8 cellular contexts compared by ENCODE assay signal in genomic region chr12:104456417-104456949, GRCh38. TPM values are rescaled to one million over a fixed set of nuclear protein-coding genes. Genes with fewer than 3 reads are reported as not detected.
DNase-seq lines count a peak whose midpoint lies in the region; ATAC-seq and TF ChIP-seq lines count a peak whose summit lies in the region.

CHST11 (plus strand) TSS chr12:104456948.

- peak within 1 kb of the TSS; percentile 77 to 91 (median 84) for H3K27ac Mint-ChIP-seq in nephron
- peak within 1 kb of the TSS; percentile 90 for H3K27ac Mint-ChIP-seq in stimulated activated naive CD8-positive, alpha-beta T cell treated with anti-CD3 and anti-CD28 coated beads, Interleukin-15, Interleukin-2, amounts not matched to agents 100 ng/mL and 50 ng/mL, for 24 hours

- peak; percentile 55 for ATAC-seq in GM21737 (IDR thresholded peaks at IDR 0.05; ENCODE audit: unreplicated experiment)

- TF ChIP-seq CTCF in fibroblast of villous mesenchyme (IDR thresholded peaks at IDR 0.05; ENCODE audit: insufficient read depth, low read depth, low read length): peak; percentile 33
- TF ChIP-seq CTCF in nephron (IDR thresholded peaks at IDR 0.05; ENCODE audit: unreplicated experiment in 3 of 3): peak in 1 of 3 experiments; percentile 16

- DNase-seq in DMS53 treated with DMSO at 0.1 percent for 48 hours (lab: John Stamatoyannopoulos, UW; ENCODE audit: unreplicated experiment) (peak; percentile 45), Kasumi-1 (lab: John Stamatoyannopoulos, UW) (peak; percentile 87 to 93), SIG-M5 (lab: John Stamatoyannopoulos, UW) (peak; percentile 87), fibroblast of villous mesenchyme (ENCODE audit: low read depth) (peak; percentile 91)
- DNase-seq in activated effector memory CD4-positive, alpha-beta T cell treated with anti-CD3 and anti-CD28 coated beads, Interleukin-2, amount 50 U/mL, for 16 hours: peak; percentile 91

- H3K36me3 Mint-ChIP-seq in nephron (ENCODE audit: low read depth): no peaks in the 10 kb centered on the region
- no peaks in the 10 kb centered on the region for H3K36me3 Mint-ChIP-seq in stimulated activated naive CD8-positive, alpha-beta T cell treated with anti-CD3 and anti-CD28 coated beads, Interleukin-15, Interleukin-2, amounts not matched to agents 100 ng/mL and 50 ng/mL, for 24 hours (ENCODE audit: low read depth)

- peaks cover 18% of the 10 kb centered on the region for H3K4me1 Mint-ChIP-seq in nephron
- H3K4me1 Mint-ChIP-seq in stimulated activated naive CD8-positive, alpha-beta T cell treated with anti-CD3 and anti-CD28 coated beads, Interleukin-15, Interleukin-2, amounts not matched to agents 100 ng/mL and 50 ng/mL, for 24 hours (ENCODE audit: low read depth): peaks cover 46% of the 10 kb centered on the region

- H3K4me3 ChIP-seq in fibroblast of villous mesenchyme (ENCODE audit: low read depth, low read length): peak within 1 kb of the TSS; percentile 92

- H3K27me3 Mint-ChIP-seq in nephron (ENCODE audit: low read depth): peaks cover 23% of the 10 kb centered on the region
- no peaks in the 10 kb centered on the region for H3K27me3 Mint-ChIP-seq in stimulated activated naive CD8-positive, alpha-beta T cell treated with anti-CD3 and anti-CD28 coated beads, Interleukin-15, Interleukin-2, amounts not matched to agents 100 ng/mL and 50 ng/mL, for 24 hours

- H3K4me3 Mint-ChIP-seq in nephron: peak within 1 kb of the TSS; percentile 97 to 99 (median 98)
- peak within 1 kb of the TSS; percentile 90 for H3K4me3 Mint-ChIP-seq in stimulated activated naive CD8-positive, alpha-beta T cell treated with anti-CD3 and anti-CD28 coated beads, Interleukin-15, Interleukin-2, amounts not matched to agents 100 ng/mL and 50 ng/mL, for 24 hours

- no peaks in the 10 kb centered on the region for H3K9me3 Mint-ChIP-seq in nephron
- no peaks in the 10 kb centered on the region for H3K9me3 Mint-ChIP-seq in stimulated activated naive CD8-positive, alpha-beta T cell treated with anti-CD3 and anti-CD28 coated beads, Interleukin-15, Interleukin-2, amounts not matched to agents 100 ng/mL and 50 ng/mL, for 24 hours

RNA-seq across cellular contexts. Expression of gene CHST11, which starts in this region (rescaled TPM):
- total RNA-seq in fibroblast of villous mesenchyme: 3.5 and 8.2 TPM in 2 replicates

Comparison
In these comparisons a context has a peak if more than half of its experiments do, and no peak if none do; other contexts are left out.
1. Peak in every context shown above with its lines: DNase-seq, ATAC-seq and H3K4me3 ChIP-seq.